In the genomic region with DNA sequence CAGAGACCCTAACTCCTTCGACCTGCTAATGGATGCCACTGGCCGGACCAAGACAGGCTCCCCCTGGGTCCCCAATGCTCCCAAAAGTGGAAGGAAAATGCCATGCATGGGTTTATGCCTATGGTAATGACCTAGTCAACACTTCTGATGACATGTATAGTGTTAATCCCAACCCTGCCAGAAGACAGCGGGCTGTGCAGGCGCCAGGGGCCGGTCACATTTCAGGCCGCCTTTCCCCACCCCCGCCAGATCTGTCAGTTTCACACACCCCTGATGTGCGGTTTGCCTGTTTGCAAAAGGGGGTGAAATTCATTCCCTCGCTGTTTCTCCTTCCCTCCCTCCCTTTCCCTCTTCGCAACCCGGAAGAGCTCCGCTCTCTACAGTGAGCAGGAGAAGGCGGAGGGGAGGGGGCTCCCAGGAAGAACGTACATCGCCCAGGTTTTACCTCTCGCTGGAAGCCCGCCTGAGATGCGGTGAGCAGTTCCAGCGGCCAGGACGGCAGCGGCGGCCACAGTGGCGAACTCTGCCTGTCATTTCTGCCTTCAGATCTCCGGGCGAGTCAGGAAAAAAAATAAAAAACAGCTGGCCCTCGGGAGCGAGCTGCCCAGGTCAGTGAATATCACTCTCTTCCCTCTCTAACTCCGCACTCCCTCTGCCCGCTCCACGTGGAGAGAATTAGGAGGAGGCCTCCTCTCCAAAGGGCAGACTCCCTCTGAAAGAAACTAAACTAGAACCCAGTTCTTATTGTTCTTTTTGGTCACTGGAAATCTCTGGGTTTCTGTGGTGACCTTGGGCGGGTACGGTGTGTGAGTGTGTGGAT, we compare ENCODE assay signal across 9 cellular contexts. TPM values are rescaled to one million over a fixed set of nuclear protein-coding genes. Genes with fewer than 3 reads are reported as not detected.
DNase-seq lines count a peak whose midpoint lies in the region; ATAC-seq and TF ChIP-seq lines count a peak whose summit lies in the region.
"Had no signal": no experiment of that assay in that cellular context is flagged by ENCODE, and none has a peak within 500 bp of the region (broad histone marks: within the 10 kb centered on the region; RNA-seq: fewer than 3 reads in every experiment).

No MANE protein-coding gene starts in this region.

- peaks cover 98 to 100% of the 10 kb centered on the region in 2 donors for H3K27me3 ChIP-seq in left lung

- no peak overlapping the region for H3K27ac Mint-ChIP-seq in activated naive CD4-positive, alpha-beta T cell treated with anti-CD3 and anti-CD28 coated beads, Interleukin-2, amount 50 U/mL, for 72 hours

- peaks cover 3 to 43% of the 10 kb centered on the region in 2 donors for H3K4me1 ChIP-seq in left lung

- intact Hi-C loops in left lung (cut with DNase I), result no loop called here

- H3K36me3 ChIP-seq in left lung, result no peaks in the 10 kb centered on the region
- H3K36me3 ChIP-seq: neutrophil had no signal

- H3K4me3 ChIP-seq in left lung, result no peak overlapping the region

- no peaks in the 10 kb centered on the region for H3K9me3 Mint-ChIP-seq in activated naive CD4-positive, alpha-beta T cell treated with anti-CD3 and anti-CD28 coated beads, Interleukin-2, amount 50 U/mL, for 72 hours

- ATAC-seq in activated naive CD4-positive, alpha-beta T cell treated with anti-CD3 and anti-CD28 coated beads, Interleukin-2, amount 50 U/mL, for 72 hours, result peak; percentile 19 to 29
- ATAC-seq in left lung (peak; percentile 15), HG02884 (IDR thresholded peaks at IDR 0.05; ENCODE audit: unreplicated experiment) (no peak), HG02840 (IDR thresholded peaks at IDR 0.05; ENCODE audit: low FRiP score, unreplicated experiment) (no peak)

- no peak overlapping the region for H3K27ac ChIP-seq in left lung
- H3K27ac ChIP-seq: neutrophil had no signal

- DNase-seq in stimulated activated CD4-positive, alpha-beta T cell treated with anti-CD3 and anti-CD28 coated beads, Interleukin-15, amount 100 ng/mL, for 24 hours, result peak; percentile 43
- DNase-seq in stimulated activated CD4-positive, alpha-beta T cell treated with anti-CD3 and anti-CD28 coated beads, Interleukin-1b, Interleukin-23, amount 100 ng/mL, for 48 hours, result no peak
- no peak for DNase-seq in activated naive CD4-positive, alpha-beta T cell treated with anti-CD3 and anti-CD28 coated beads, Interleukin-2, amount 50 U/mL, for 72 hours (ENCODE audit: low spot score in 2 of 2)
- DNase-seq in left lung (no peak), H4 (ENCODE audit: low spot score) (no peak)
- no peak for DNase-seq in stimulated activated CD4-positive, alpha-beta T cell treated with anti-CD3 and anti-CD28 coated beads, Interleukin-4, amount 100 ng/mL, for 24 hours

- peaks cover 9 to 12% of the 10 kb centered on the region in 2 donors for H3K36me3 Mint-ChIP-seq in activated naive CD4-positive, alpha-beta T cell treated with anti-CD3 and anti-CD28 coated beads, Interleukin-2, amount 50 U/mL, for 72 hours

- H3K9me3 ChIP-seq in left lung, result no peaks in the 10 kb centered on the region
- H3K9me3 ChIP-seq: neutrophil had no signal

- no peak for TF ChIP-seq CTCF in left lung (IDR thresholded peaks at IDR 0.05)

RNA-seq across cellular contexts. Expression of a gene that starts 9.4 kb away (rescaled TPM):
- total RNA-seq in activated naive CD4-positive, alpha-beta T cell treated with anti-CD3 and anti-CD28 coated beads, Interleukin-2, amount 50 U/mL, for 72 hours, result 10 to 100 TPM in 1 of 2 donors, 1 to 10 TPM in 1; 5.7 to 28.9 TPM
- 1 to 10 TPM; 1.7 to 2.5 TPM for total RNA-seq in left lung
- 0.21 and 0.64 TPM in 2 replicates for total RNA-seq in H4 (2014; rRNA removed; shearing (Covaris generic))

Comparison
In these comparisons a context has a peak if more than half of its experiments do, and no peak if none do; other contexts are left out.
1. ATAC-seq: peak in activated naive CD4-positive, alpha-beta T cell treated with anti-CD3 and anti-CD28 coated beads, Interleukin-2, amount 50 U/mL, for 72 hours (2 of 2) and left lung (single experiment); none in HG02884 (single experiment) and HG02840 (single experiment).